Comparison of ENCODE assay signal across 2 cellular contexts in the genomic region with DNA sequence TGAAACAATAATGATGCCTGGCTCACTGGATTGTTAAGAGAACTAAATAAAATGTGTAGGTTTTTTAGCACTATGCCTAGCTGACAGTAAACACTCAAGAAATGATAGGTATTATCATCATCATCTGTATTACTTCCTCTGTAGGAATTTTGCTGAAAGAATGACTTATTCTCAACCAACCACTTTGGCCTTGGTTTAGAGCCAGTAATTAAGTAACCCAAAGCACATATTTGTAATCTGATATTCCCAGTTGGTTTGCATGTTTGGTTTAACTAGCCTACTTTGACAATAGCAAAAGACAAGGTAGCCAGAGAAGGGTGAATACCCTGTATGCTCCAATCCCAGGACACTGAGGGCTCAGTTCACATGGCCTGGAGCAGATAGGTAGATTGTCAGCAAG.
TF ChIP-seq lines count a peak whose summit lies in the region.

No MANE protein-coding gene starts in this region.

TF ChIP-seq in SK-N-SH treated with all-trans-retinoic acid at 6 μM for 48 hours, 23 proteins besides CTCF, POLR2A, EP300 and RAD21:
- TF ChIP-seq ISL1 (CRISPR knock-in tag; IDR thresholded peaks at IDR 0.05) (peak; percentile 96), OSR1 (CRISPR knock-in tag; IDR thresholded peaks at IDR 0.05) (no peak), TOX (CRISPR knock-in tag; IDR thresholded peaks at IDR 0.05; ENCODE audit: borderline replicate concordance) (peak; percentile 87; the same call in 1 of the 2 replicates)
TF ChIP-seq in SK-N-SH treated with all-trans-retinoic acid at 6 μM for 48 hours: peak in this region for 2.

TF ChIP-seq in HepG2, 621 proteins besides CTCF, POLR2A, EP300 and RAD21:
- TF ChIP-seq FOXM1 (CRISPR knock-in tag; IDR thresholded peaks at IDR 0.05) (no peak), CENPX (CRISPR knock-in tag; IDR thresholded peaks at IDR 0.05) (no peak), YY1 (IDR thresholded peaks at IDR 0.05; ENCODE audit: insufficient read depth, insufficient replicate concordance, low read depth, low read length) (no peak), PHB2 (IDR thresholded peaks at IDR 0.05; ENCODE audit: partially characterized antibody) (no peak), ZNF7 (CRISPR knock-in tag; IDR thresholded peaks at IDR 0.05) (no peak), MAFK (conservative IDR thresholded peaks at IDR 0.05 in 1 of 2, IDR thresholded peaks at IDR 0.05 in 1 of 2; ENCODE audit: low read length in 2 of 2) (no peak), RORA (CRISPR knock-in tag; IDR thresholded peaks at IDR 0.05) (no peak), ZNF777 (CRISPR knock-in tag; IDR thresholded peaks at IDR 0.05) (no peak)
- TF ChIP-seq, protein P1, sequence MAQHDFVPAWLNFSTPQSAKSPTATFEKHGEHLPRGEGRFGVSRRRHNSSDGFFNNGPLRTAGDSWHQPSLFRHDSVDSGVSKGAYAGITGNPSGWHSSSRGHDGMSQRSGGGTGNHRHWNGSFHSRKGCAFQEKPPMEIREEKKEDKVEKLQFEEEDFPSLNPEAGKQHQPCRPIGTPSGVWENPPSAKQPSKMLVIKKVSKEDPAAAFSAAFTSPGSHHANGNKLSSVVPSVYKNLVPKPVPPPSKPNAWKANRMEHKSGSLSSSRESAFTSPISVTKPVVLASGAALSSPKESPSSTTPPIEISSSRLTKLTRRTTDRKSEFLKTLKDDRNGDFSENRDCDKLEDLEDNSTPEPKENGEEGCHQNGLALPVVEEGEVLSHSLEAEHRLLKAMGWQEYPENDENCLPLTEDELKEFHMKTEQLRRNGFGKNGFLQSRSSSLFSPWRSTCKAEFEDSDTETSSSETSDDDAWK (CRISPR knock-in tag; IDR thresholded peaks at IDR 0.05), result no peak
- TF ChIP-seq, protein P2, sequence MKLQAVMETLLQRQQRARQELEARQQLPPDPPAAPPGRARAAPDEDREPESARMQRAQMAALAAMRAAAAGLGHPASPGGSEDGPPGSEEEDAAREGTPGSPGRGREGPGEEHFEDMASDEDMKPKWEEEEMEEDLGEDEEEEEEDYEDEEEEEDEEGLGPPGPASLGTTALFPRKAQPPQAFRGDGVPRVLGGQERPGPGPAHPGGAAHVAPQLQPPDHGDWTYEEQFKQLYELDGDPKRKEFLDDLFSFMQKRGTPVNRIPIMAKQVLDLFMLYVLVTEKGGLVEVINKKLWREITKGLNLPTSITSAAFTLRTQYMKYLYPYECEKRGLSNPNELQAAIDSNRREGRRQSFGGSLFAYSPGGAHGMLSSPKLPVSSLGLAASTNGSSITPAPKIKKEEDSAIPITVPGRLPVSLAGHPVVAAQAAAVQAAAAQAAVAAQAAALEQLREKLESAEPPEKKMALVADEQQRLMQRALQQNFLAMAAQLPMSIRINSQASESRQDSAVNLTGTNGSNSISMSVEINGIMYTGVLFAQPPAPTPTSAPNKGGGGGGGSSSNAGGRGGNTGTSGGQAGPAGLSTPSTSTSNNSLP (IDR thresholded peaks at IDR 0.05; ENCODE audit: low read depth, low read length), result no peak
- TF ChIP-seq, protein P3, sequence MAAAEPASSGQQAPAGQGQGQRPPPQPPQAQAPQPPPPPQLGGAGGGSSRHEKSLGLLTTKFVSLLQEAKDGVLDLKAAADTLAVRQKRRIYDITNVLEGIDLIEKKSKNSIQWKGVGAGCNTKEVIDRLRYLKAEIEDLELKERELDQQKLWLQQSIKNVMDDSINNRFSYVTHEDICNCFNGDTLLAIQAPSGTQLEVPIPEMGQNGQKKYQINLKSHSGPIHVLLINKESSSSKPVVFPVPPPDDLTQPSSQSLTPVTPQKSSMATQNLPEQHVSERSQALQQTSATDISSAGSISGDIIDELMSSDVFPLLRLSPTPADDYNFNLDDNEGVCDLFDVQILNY (CRISPR knock-in tag; conservative IDR thresholded peaks at IDR 0.05), result no peak
- TF ChIP-seq, protein P4, sequence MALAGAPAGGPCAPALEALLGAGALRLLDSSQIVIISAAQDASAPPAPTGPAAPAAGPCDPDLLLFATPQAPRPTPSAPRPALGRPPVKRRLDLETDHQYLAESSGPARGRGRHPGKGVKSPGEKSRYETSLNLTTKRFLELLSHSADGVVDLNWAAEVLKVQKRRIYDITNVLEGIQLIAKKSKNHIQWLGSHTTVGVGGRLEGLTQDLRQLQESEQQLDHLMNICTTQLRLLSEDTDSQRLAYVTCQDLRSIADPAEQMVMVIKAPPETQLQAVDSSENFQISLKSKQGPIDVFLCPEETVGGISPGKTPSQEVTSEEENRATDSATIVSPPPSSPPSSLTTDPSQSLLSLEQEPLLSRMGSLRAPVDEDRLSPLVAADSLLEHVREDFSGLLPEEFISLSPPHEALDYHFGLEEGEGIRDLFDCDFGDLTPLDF (CRISPR knock-in tag; IDR thresholded peaks at IDR 0.05), result no peak
- TF ChIP-seq, protein P5, sequence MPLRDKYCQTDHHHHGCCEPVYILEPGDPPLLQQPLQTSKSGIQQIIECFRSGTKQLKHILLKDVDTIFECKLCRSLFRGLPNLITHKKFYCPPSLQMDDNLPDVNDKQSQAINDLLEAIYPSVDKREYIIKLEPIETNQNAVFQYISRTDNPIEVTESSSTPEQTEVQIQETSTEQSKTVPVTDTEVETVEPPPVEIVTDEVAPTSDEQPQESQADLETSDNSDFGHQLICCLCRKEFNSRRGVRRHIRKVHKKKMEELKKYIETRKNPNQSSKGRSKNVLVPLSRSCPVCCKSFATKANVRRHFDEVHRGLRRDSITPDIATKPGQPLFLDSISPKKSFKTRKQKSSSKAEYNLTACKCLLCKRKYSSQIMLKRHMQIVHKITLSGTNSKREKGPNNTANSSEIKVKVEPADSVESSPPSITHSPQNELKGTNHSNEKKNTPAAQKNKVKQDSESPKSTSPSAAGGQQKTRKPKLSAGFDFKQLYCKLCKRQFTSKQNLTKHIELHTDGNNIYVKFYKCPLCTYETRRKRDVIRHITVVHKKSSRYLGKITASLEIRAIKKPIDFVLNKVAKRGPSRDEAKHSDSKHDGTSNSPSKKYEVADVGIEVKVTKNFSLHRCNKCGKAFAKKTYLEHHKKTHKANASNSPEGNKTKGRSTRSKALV (CRISPR knock-in tag; IDR thresholded peaks at IDR 0.05), result no peak
- TF ChIP-seq, protein P6, sequence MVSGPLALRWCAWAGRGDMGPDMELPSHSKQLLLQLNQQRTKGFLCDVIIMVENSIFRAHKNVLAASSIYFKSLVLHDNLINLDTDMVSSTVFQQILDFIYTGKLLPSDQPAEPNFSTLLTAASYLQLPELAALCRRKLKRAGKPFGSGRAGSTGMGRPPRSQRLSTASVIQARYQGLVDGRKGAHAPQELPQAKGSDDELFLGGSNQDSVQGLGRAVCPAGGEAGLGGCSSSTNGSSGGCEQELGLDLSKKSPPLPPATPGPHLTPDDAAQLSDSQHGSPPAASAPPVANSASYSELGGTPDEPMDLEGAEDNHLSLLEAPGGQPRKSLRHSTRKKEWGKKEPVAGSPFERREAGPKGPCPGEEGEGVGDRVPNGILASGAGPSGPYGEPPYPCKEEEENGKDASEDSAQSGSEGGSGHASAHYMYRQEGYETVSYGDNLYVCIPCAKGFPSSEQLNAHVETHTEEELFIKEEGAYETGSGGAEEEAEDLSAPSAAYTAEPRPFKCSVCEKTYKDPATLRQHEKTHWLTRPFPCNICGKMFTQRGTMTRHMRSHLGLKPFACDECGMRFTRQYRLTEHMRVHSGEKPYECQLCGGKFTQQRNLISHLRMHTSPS (CRISPR knock-in tag; IDR thresholded peaks at IDR 0.05; ENCODE audit: low read depth), result no peak
TF ChIP-seq in HepG2: peak in this region for 0.
